Comparison of ENCODE assay signal across 15 cellular contexts in the genomic region with DNA sequence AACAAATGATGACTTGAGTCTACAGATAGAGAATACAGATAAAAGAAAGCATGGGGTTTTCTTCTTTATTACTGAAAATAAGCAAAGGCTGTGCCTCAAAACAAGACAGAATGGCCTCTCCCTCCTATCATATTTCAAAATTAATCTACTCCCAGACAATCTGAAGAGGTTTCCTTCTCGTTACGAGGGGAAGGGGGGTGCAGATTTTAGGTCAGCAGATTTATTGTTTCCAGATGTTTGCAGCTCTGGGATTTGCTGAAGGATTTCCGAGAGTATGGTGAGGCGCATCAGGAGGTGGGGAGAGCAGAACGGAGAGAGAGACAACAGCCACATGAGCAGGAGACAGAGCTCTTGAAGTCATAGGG.
A peak's percentile ranks its signal among the peaks of the same experiment; 100 is the strongest.
DNase-seq lines count a peak whose midpoint lies in the region; TF ChIP-seq lines count a peak whose summit lies in the region.
"Had no signal": no experiment of that assay in that cellular context is flagged by ENCODE, and none has a peak within 500 bp of the region (broad histone marks: within the 10 kb centered on the region; RNA-seq: fewer than 3 reads in every experiment).

No MANE protein-coding gene starts in this region.

- H3K27me3 Mint-ChIP-seq in CD14-positive monocyte (ENCODE audit: low read depth in 3 of 3), result no peaks in the 10 kb centered on the region
- H3K27me3 Mint-ChIP-seq: activated naive CD8-positive, alpha-beta T cell treated with anti-CD3 and anti-CD28 coated beads for 36 hours had no signal

- H3K27ac ChIP-seq in A673 (ENCODE audit: low read depth, low read length, poor library complexity, severe bottlenecking) (no peak overlapping the region), SK-N-MC (no peak overlapping the region)
- H3K27ac ChIP-seq: C4-2B, epithelial cell of prostate, HL-60 had no signal

- peaks cover 44% of the 10 kb centered on the region for H3K4me1 ChIP-seq in A673 (ENCODE audit: insufficient read depth, low read length, poor library complexity, severe bottlenecking)

- H3K36me3 ChIP-seq in A673 (ENCODE audit: insufficient read depth, low read length, poor library complexity, severe bottlenecking), result no peaks in the 10 kb centered on the region
- H3K36me3 ChIP-seq in SK-N-MC (ENCODE audit: insufficient read depth, low read length), result no peaks in the 10 kb centered on the region

- BruUV-seq in A673 (replicated peaks; lab: Mats Ljungman, UMichigan), result no TSS peak

- H3K9me3 ChIP-seq in A673 (ENCODE audit: low read depth, low read length, poor library complexity, severe bottlenecking) (no peaks in the 10 kb centered on the region), SK-N-MC (ENCODE audit: low read depth, low read length) (no peaks in the 10 kb centered on the region)

- no peaks in the 10 kb centered on the region for H3K27me3 ChIP-seq in A673 (replicated peaks; ENCODE audit: insufficient read depth, low read depth, low read length, poor library complexity)

- no peaks in the 10 kb centered on the region for H3K36me3 Mint-ChIP-seq in CD14-positive monocyte
- H3K36me3 Mint-ChIP-seq: activated naive CD8-positive, alpha-beta T cell treated with anti-CD3 and anti-CD28 coated beads for 36 hours had no signal

- no peak overlapping the region for H3K4me3 ChIP-seq in A673 (ENCODE audit: low read depth, low read length, poor library complexity, severe bottlenecking)
- H3K4me3 ChIP-seq in SK-N-MC, result peak overlapping the region; percentile 72

- DNase-seq in A673 (ENCODE audit: low spot score) (peak; percentile 78), GM04503 (ENCODE audit: low read depth) (peak; percentile 42), SK-N-MC (ENCODE audit: low read depth, low spot score) (peak; percentile 50), iris pigment epithelial cell (ENCODE audit: low read depth) (peak; percentile 14), nucleus accumbens (lab: John Stamatoyannopoulos, UW) (no peak), DMS114 treated with DMSO at 0.1 percent for 48 hours (lab: John Stamatoyannopoulos, UW; ENCODE audit: unreplicated experiment) (no peak), NCI-H2196 treated with DMSO at 0.1 percent for 48 hours (lab: John Stamatoyannopoulos, UW; ENCODE audit: unreplicated experiment) (no peak), CD14-positive monocyte (ENCODE audit: low spot score) (no peak)
- DNase-seq: activated naive CD8-positive, alpha-beta T cell treated with anti-CD3 and anti-CD28 coated beads for 36 hours; H9; Kasumi-1; NCI-H2107 had no signal

- no peak overlapping the region for H3K27ac Mint-ChIP-seq in CD14-positive monocyte
- H3K27ac Mint-ChIP-seq: activated naive CD8-positive, alpha-beta T cell treated with anti-CD3 and anti-CD28 coated beads for 36 hours had no signal

- H3K9ac ChIP-seq in SK-N-MC (ENCODE audit: insufficient read length), result no peak overlapping the region

- CTCF ChIA-PET in A673 (lab: Charles Lee), result no interaction called here

- H3K9me3 Mint-ChIP-seq in CD14-positive monocyte, result no peaks in the 10 kb centered on the region
- H3K9me3 Mint-ChIP-seq: activated naive CD8-positive, alpha-beta T cell treated with anti-CD3 and anti-CD28 coated beads for 36 hours; H9 had no signal

- no peak overlapping the region for H3K4me3 Mint-ChIP-seq in CD14-positive monocyte
- H3K4me3 Mint-ChIP-seq: activated naive CD8-positive, alpha-beta T cell treated with anti-CD3 and anti-CD28 coated beads for 36 hours; H9 had no signal

- TF ChIP-seq CTCF in A673 (conservative IDR thresholded peaks at IDR 0.05; ENCODE audit: low read depth, low read length) (no peak), CD14-positive monocyte (IDR thresholded peaks at IDR 0.05) (no peak)

- H3K4me1 Mint-ChIP-seq in CD14-positive monocyte, result peaks cover 2% of the 10 kb centered on the region

- POLR2A ChIA-PET in A673 (lab: Charles Lee; ENCODE audit: low non-redundant PET), result no interaction called here

- intact Hi-C loops in A673 (cut with micrococcal nuclease; ENCODE audit: unreplicated experiment) (no loop called here), CD14-positive monocyte (cut with micrococcal nuclease) (no loop called here)

Comparison
In these comparisons a context has a peak if more than half of its experiments do, and no peak if none do; other contexts are left out.
1. DNase-seq: peak in A673 (single experiment), GM04503 (single experiment), SK-N-MC (single experiment) and iris pigment epithelial cell (single experiment); none in nucleus accumbens (0 of 56), DMS114 treated with DMSO at 0.1 percent for 48 hours (single experiment), NCI-H2196 treated with DMSO at 0.1 percent for 48 hours (single experiment) and CD14-positive monocyte (single experiment).